Comparison of ENCODE assay signal across 12 cellular contexts in the genomic region with DNA sequence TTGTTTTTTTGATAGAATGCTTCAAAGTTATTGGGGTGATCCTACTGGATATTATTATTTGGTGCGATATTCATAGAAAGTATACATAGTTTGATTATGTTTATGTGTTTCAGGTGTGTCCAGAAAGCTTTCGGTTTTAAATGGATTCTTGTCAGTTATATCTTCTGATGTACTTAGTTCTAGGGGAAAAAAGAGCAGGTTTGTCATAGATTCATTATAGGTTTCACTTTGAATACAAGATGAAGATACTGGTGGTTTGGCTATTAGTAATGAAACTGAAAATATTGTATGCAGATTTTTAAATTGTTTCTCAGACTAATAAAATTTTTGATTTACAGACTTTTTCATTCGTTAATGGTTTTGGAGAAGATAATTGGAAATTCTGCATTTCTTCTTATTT.
DNase-seq lines count a peak whose midpoint lies in the region; ATAC-seq and TF ChIP-seq lines count a peak whose summit lies in the region.
"Had no signal": no experiment of that assay in that cellular context is flagged by ENCODE, and none has a peak within 500 bp of the region (broad histone marks: within the 10 kb centered on the region; RNA-seq: fewer than 3 reads in every experiment).

No MANE protein-coding gene starts in this region.

- CTCF ChIA-PET in activated CD4-positive, alpha-beta memory T cell treated with anti-CD3 and anti-CD28 coated beads for 36 hours (lab: Charles Lee) = interaction anchor here (1.0 kb wide), 1 partner anchor 99 kb away, joined by 3 read pairs; a partner anchor contains a TSS
- CTCF ChIA-PET in activated CD4-positive, alpha-beta memory T cell treated with anti-CD3 and anti-CD28 coated beads, Interleukin-2, amount 10 ng/mL, durations not matched to agents 7 days and 5 days (lab: Charles Lee) = no interaction called here

- H3K27me3 Mint-ChIP-seq in activated CD4-positive, alpha-beta memory T cell treated with anti-CD3 and anti-CD28 coated beads for 36 hours = no peaks in the 10 kb centered on the region
- no peaks in the 10 kb centered on the region for H3K27me3 Mint-ChIP-seq in activated CD4-positive, alpha-beta memory T cell treated with anti-CD3 and anti-CD28 coated beads, Interleukin-2, amount 10 ng/mL, durations not matched to agents 7 days and 5 days

- H3K9me3 Mint-ChIP-seq in activated CD4-positive, alpha-beta memory T cell treated with anti-CD3 and anti-CD28 coated beads for 36 hours = peaks cover 4% of the 10 kb centered on the region
- H3K9me3 Mint-ChIP-seq in activated CD4-positive, alpha-beta memory T cell treated with anti-CD3 and anti-CD28 coated beads, Interleukin-2, amount 10 ng/mL, durations not matched to agents 7 days and 5 days = peaks cover 5% of the 10 kb centered on the region
- H3K9me3 Mint-ChIP-seq in stimulated activated effector memory CD8-positive, alpha-beta T cell treated with anti-CD3 and anti-CD28 coated beads, Interleukin-12 subunit alpha, Interleukin-12 subunit beta, amount 100 ng/mL, for 72 hours = no peaks in the 10 kb centered on the region

- peak; percentile 95 for ATAC-seq in GM21717 (IDR thresholded peaks at IDR 0.05; ENCODE audit: unreplicated experiment)
- ATAC-seq in HG03175 (IDR thresholded peaks at IDR 0.05; ENCODE audit: unreplicated experiment) = peak; percentile 96
- peak; percentile 82 for ATAC-seq in stimulated activated effector memory CD8-positive, alpha-beta T cell treated with anti-CD3 and anti-CD28 coated beads, Interleukin-12 subunit alpha, Interleukin-12 subunit beta, amount 100 ng/mL, for 72 hours
- ATAC-seq: left colon had no signal

- no peak overlapping the region for H3K27ac ChIP-seq in brain microvascular endothelial cell
- H3K27ac ChIP-seq: testis had no signal

- no peak for TF ChIP-seq CTCF in brain microvascular endothelial cell (IDR thresholded peaks at IDR 0.05; ENCODE audit: low read depth, low read length, missing control alignments)

- no peaks in the 10 kb centered on the region for H3K27me3 ChIP-seq in brain microvascular endothelial cell (replicated peaks)
- H3K27me3 ChIP-seq: testis had no signal

- H3K4me3 ChIP-seq in brain microvascular endothelial cell (ENCODE audit: low read depth, low read length) = no peak overlapping the region
- H3K4me3 ChIP-seq: testis had no signal

- POLR2A ChIA-PET in activated CD4-positive, alpha-beta memory T cell treated with anti-CD3 and anti-CD28 coated beads for 36 hours (lab: Charles Lee) = no interaction called here
- POLR2A ChIA-PET in activated CD4-positive, alpha-beta memory T cell treated with anti-CD3 and anti-CD28 coated beads, Interleukin-2, amount 10 ng/mL, durations not matched to agents 7 days and 5 days (lab: Charles Lee) = no interaction called here

- no peak for DNase-seq in activated CD4-positive, alpha-beta memory T cell treated with anti-CD3 and anti-CD28 coated beads for 36 hours
- no peak for DNase-seq in activated CD4-positive, alpha-beta memory T cell treated with anti-CD3 and anti-CD28 coated beads, Interleukin-2, amount 10 ng/mL, durations not matched to agents 7 days and 5 days
- no peak for DNase-seq in stimulated activated effector memory CD8-positive, alpha-beta T cell treated with anti-CD3 and anti-CD28 coated beads, Interleukin-12 subunit alpha, Interleukin-12 subunit beta, amount 100 ng/mL, for 72 hours (ENCODE audit: low spot score in 2 of 2)
- DNase-seq in medulla oblongata (ENCODE audit: extremely low spot score) = no peak
- no peak for DNase-seq in brain microvascular endothelial cell
- DNase-seq in SIG-M5 treated with dmso at 0.1 percent for 504 hours (lab: John Stamatoyannopoulos, UW; ENCODE audit: unreplicated experiment) = no peak
- DNase-seq: HCEC 1CT; left colon; stimulated activated CD4-positive, alpha-beta T cell treated with anti-CD3 and anti-CD28 coated beads, Interleukin-4, amount 100 ng/mL, for 4 hours; testis had no signal

- intact Hi-C loops in activated CD4-positive, alpha-beta memory T cell treated with anti-CD3 and anti-CD28 coated beads for 36 hours (cut with micrococcal nuclease) = loop anchor here (1.0 kb wide), 1 partner anchor 99 kb away; a partner anchor contains a TSS

- H3K27ac Mint-ChIP-seq in activated CD4-positive, alpha-beta memory T cell treated with anti-CD3 and anti-CD28 coated beads for 36 hours = peak overlapping the region; percentile 14
- H3K27ac Mint-ChIP-seq in activated CD4-positive, alpha-beta memory T cell treated with anti-CD3 and anti-CD28 coated beads, Interleukin-2, amount 10 ng/mL, durations not matched to agents 7 days and 5 days = no peak overlapping the region
- H3K27ac Mint-ChIP-seq in stimulated activated effector memory CD8-positive, alpha-beta T cell treated with anti-CD3 and anti-CD28 coated beads, Interleukin-12 subunit alpha, Interleukin-12 subunit beta, amount 100 ng/mL, for 72 hours = no peak overlapping the region

- H3K4me1 Mint-ChIP-seq in activated CD4-positive, alpha-beta memory T cell treated with anti-CD3 and anti-CD28 coated beads for 36 hours (ENCODE audit: low read depth) = peaks cover 24% of the 10 kb centered on the region
- H3K4me1 Mint-ChIP-seq in activated CD4-positive, alpha-beta memory T cell treated with anti-CD3 and anti-CD28 coated beads, Interleukin-2, amount 10 ng/mL, durations not matched to agents 7 days and 5 days = peaks cover 15% of the 10 kb centered on the region
- H3K4me1 Mint-ChIP-seq in stimulated activated effector memory CD8-positive, alpha-beta T cell treated with anti-CD3 and anti-CD28 coated beads, Interleukin-12 subunit alpha, Interleukin-12 subunit beta, amount 100 ng/mL, for 72 hours = peaks cover 14% of the 10 kb centered on the region

- in situ Hi-C loops in brain microvascular endothelial cell (cut with HindIII; ENCODE audit: low pct_ligation_motif_present, low sequenced_read_pairs) = no loop called here

- H3K36me3 ChIP-seq in brain microvascular endothelial cell (replicated peaks) = peaks cover 4% of the 10 kb centered on the region

- no peak overlapping the region for H3K4me3 Mint-ChIP-seq in activated CD4-positive, alpha-beta memory T cell treated with anti-CD3 and anti-CD28 coated beads for 36 hours
- no peak overlapping the region for H3K4me3 Mint-ChIP-seq in activated CD4-positive, alpha-beta memory T cell treated with anti-CD3 and anti-CD28 coated beads, Interleukin-2, amount 10 ng/mL, durations not matched to agents 7 days and 5 days
- no peak overlapping the region for H3K4me3 Mint-ChIP-seq in stimulated activated effector memory CD8-positive, alpha-beta T cell treated with anti-CD3 and anti-CD28 coated beads, Interleukin-12 subunit alpha, Interleukin-12 subunit beta, amount 100 ng/mL, for 72 hours

- H3K36me3 Mint-ChIP-seq in activated CD4-positive, alpha-beta memory T cell treated with anti-CD3 and anti-CD28 coated beads for 36 hours = peaks cover 40% of the 10 kb centered on the region
- peaks cover 42% of the 10 kb centered on the region for H3K36me3 Mint-ChIP-seq in activated CD4-positive, alpha-beta memory T cell treated with anti-CD3 and anti-CD28 coated beads, Interleukin-2, amount 10 ng/mL, durations not matched to agents 7 days and 5 days (ENCODE audit: low read depth)
- peaks cover 15% of the 10 kb centered on the region for H3K36me3 Mint-ChIP-seq in stimulated activated effector memory CD8-positive, alpha-beta T cell treated with anti-CD3 and anti-CD28 coated beads, Interleukin-12 subunit alpha, Interleukin-12 subunit beta, amount 100 ng/mL, for 72 hours
